ENCODE assay signal across 1 cellular context in genomic region chr19:55352746-55353145, GRCh38.
TF ChIP-seq lines count a peak whose summit lies in the region.

No MANE protein-coding gene starts in this region.

TF ChIP-seq in H1, 55 proteins besides CTCF, POLR2A, EP300 and RAD21:
- TF ChIP-seq BRCA1 (IDR thresholded peaks at IDR 0.05; ENCODE audit: low read depth, low read length): no peak
- no peak for TF ChIP-seq TCF12 (IDR thresholded peaks at IDR 0.05; ENCODE audit: low read depth, low read length)
- no peak for TF ChIP-seq EZH2 (IDR thresholded peaks at IDR 0.05; ENCODE audit: low read depth, low read length, severe bottlenecking)
- no peak for TF ChIP-seq TBP (IDR thresholded peaks at IDR 0.05; ENCODE audit: low read depth, low read length)
- no peak for TF ChIP-seq MAFK (IDR thresholded peaks at IDR 0.05; ENCODE audit: low read depth, low read length)
- TF ChIP-seq HDAC2 (IDR thresholded peaks at IDR 0.05; ENCODE audit: borderline replicate concordance in 1 of 2, low read depth in 2 of 2, low read length in 2 of 2): no peak
- no peak for TF ChIP-seq SIRT6 (IDR thresholded peaks at IDR 0.05; ENCODE audit: low read length)
